ENCODE assay signal across 10 cellular contexts in genomic region chr15:68542771-68543544, GRCh38. TPM values are rescaled to one million over a fixed set of nuclear protein-coding genes. Genes with fewer than 3 reads are reported as not detected.
DNase-seq lines count a peak whose midpoint lies in the region; ATAC-seq and TF ChIP-seq lines count a peak whose summit lies in the region.
"Had no signal": no experiment of that assay in that cellular context is flagged by ENCODE, and none has a peak within 500 bp of the region (broad histone marks: within the 10 kb centered on the region; RNA-seq: fewer than 3 reads in every experiment).

No MANE protein-coding gene starts in this region.

- H3K4me3 Mint-ChIP-seq in chondrocyte (ENCODE audit: unreplicated experiment) (no peak overlapping the region), CD14-positive monocyte (no peak overlapping the region)

- H3K27me3 Mint-ChIP-seq in chondrocyte (ENCODE audit: low read depth), result no peaks in the 10 kb centered on the region
- peaks cover 8 to 11% (median 9%) of the 10 kb centered on the region in 3 donors for H3K27me3 Mint-ChIP-seq in CD14-positive monocyte (ENCODE audit: low read depth in 3 of 3)

- H3K36me3 Mint-ChIP-seq in chondrocyte (ENCODE audit: low read depth), result peaks cover 19% of the 10 kb centered on the region
- H3K36me3 Mint-ChIP-seq in CD14-positive monocyte, result no peaks in the 10 kb centered on the region

- intact Hi-C loops in CD14-positive monocyte (cut with micrococcal nuclease), result no loop called here

- no peaks in the 10 kb centered on the region for H3K9me3 Mint-ChIP-seq in chondrocyte (ENCODE audit: low read depth)
- peaks cover 0 to 11% (median 3%) of the 10 kb centered on the region in 7 donors for H3K9me3 Mint-ChIP-seq in CD14-positive monocyte

- TF ChIP-seq CTCF in chondrocyte (IDR thresholded peaks at IDR 0.05) (no peak), CD14-positive monocyte (IDR thresholded peaks at IDR 0.05) (no peak), GM20000 (IDR thresholded peaks at IDR 0.05; ENCODE audit: extremely low read depth, missing control alignments) (no peak)

- ATAC-seq in HG03097 (IDR thresholded peaks at IDR 0.05; ENCODE audit: low FRiP score, unreplicated experiment), result no peak

- peaks cover 81% of the 10 kb centered on the region for H3K4me1 Mint-ChIP-seq in chondrocyte (ENCODE audit: low read depth)
- H3K4me1 Mint-ChIP-seq in CD14-positive monocyte, result no peaks in the 10 kb centered on the region

- H3K27ac Mint-ChIP-seq in chondrocyte (ENCODE audit: unreplicated experiment), result peak overlapping the region; percentile 98
- no peak overlapping the region for H3K27ac Mint-ChIP-seq in CD14-positive monocyte

- DNase-seq in HCEC 1CT, result peak; percentile 75
- peak; percentile 41 for DNase-seq in chondrocyte (ENCODE audit: low spot score)
- peak; percentile 89 for DNase-seq in kidney glomerular epithelial cell (lab: John Stamatoyannopoulos, UW)
- peak; percentile 43 for DNase-seq in smooth muscle cell of the brain vasculature (ENCODE audit: low read depth, low spot score)
- DNase-seq in CD14-positive monocyte (ENCODE audit: low spot score), result no peak
- no peak for DNase-seq in GM20000 (ENCODE audit: low spot score)
- DNase-seq in NCI-H82 (lab: John Stamatoyannopoulos, UW), result no peak
- DNase-seq: NCI-H2171; stimulated activated CD4-positive, alpha-beta T cell treated with anti-CD3 and anti-CD28 coated beads, Interleukin-4, amount 100 ng/mL, for 1 hour had no signal

RNA-seq across cellular contexts. Expression of gene CORO2B, which starts 35.8 kb away (rescaled TPM):
- total RNA-seq in chondrocyte, result 79.4 to 123 TPM (median 82.5 TPM) in 3 replicates
- polyA plus RNA-seq in CD14-positive monocyte, result not detected

Comparison
In these comparisons a context has a peak if more than half of its experiments do, and no peak if none do; other contexts are left out.
1. DNase-seq: peak in HCEC 1CT (single experiment), chondrocyte (single experiment), kidney glomerular epithelial cell (single experiment) and smooth muscle cell of the brain vasculature (single experiment); none in CD14-positive monocyte (single experiment), GM20000 (single experiment) and NCI-H82 (single experiment).